In genomic region chr17:56918916-56919315, GRCh38 we compare ENCODE assay signal across 14 cellular contexts. TPM values are rescaled to one million over a fixed set of nuclear protein-coding genes. Genes with fewer than 3 reads are reported as not detected.
A peak's percentile ranks its signal among the peaks of the same experiment; 100 is the strongest.
DNase-seq lines count a peak whose midpoint lies in the region; ATAC-seq and TF ChIP-seq lines count a peak whose summit lies in the region.
"Had no signal": no experiment of that assay in that cellular context is flagged by ENCODE, and none has a peak within 500 bp of the region (broad histone marks: within the 10 kb centered on the region; RNA-seq: fewer than 3 reads in every experiment).

No MANE protein-coding gene starts in this region.

- peaks cover 40% of the 10 kb centered on the region for H3F3A ChIP-seq in PC-9 (ENCODE audit: insufficient read depth, low read depth)

- POLR2A ChIA-PET in PC-9 (lab: Charles Lee; ENCODE audit: unreplicated experiment), result no interaction called here

- intact Hi-C loops in activated CD4-positive, alpha-beta T cell treated with anti-CD3 and anti-CD28 coated beads, Interleukin-2, amount 10 ng/mL, durations not matched to agents 24 days and 14 days (cut with micrococcal nuclease), result no loop called here
- intact Hi-C loops in PC-9 (cut with micrococcal nuclease; ENCODE audit: unreplicated experiment) (no loop called here), head of caudate nucleus (cut with DNase I) (no loop called here)

- peaks cover 30% of the 10 kb centered on the region for H3K4me1 ChIP-seq in PC-9 (replicated peaks; ENCODE audit: insufficient read depth)

- peaks cover 4% of the 10 kb centered on the region for H3K36me3 Mint-ChIP-seq in activated CD4-positive, alpha-beta T cell treated with anti-CD3 and anti-CD28 coated beads, Interleukin-2, amount 10 ng/mL, durations not matched to agents 24 days and 14 days (ENCODE audit: low read depth)

- TF ChIP-seq CTCF in PC-9 (conservative IDR thresholded peaks at IDR 0.05), result no peak

- H3K4me3 ChIP-seq in PC-9, result no peak overlapping the region
- H3K4me3 ChIP-seq: dorsolateral prefrontal cortex, tibial artery had no signal

- no peaks in the 10 kb centered on the region for H3K27me3 Mint-ChIP-seq in activated CD4-positive, alpha-beta T cell treated with anti-CD3 and anti-CD28 coated beads, Interleukin-2, amount 10 ng/mL, durations not matched to agents 24 days and 14 days
- H3K27me3 Mint-ChIP-seq: T-helper 17 cell had no signal

- BruUV-seq in PC-9 (replicated peaks; lab: Mats Ljungman, UMichigan), result no TSS peak

- no peaks in the 10 kb centered on the region for H3K27me3 ChIP-seq in PC-9 (ENCODE audit: insufficient read depth, low read depth)
- H3K27me3 ChIP-seq: dorsolateral prefrontal cortex, tibial artery had no signal

- H3K4me3 Mint-ChIP-seq in activated CD4-positive, alpha-beta T cell treated with anti-CD3 and anti-CD28 coated beads, Interleukin-2, amount 10 ng/mL, durations not matched to agents 24 days and 14 days, result no peak overlapping the region
- H3K4me3 Mint-ChIP-seq: T-helper 17 cell had no signal

- CTCF ChIA-PET in PC-9 (lab: Charles Lee), result no interaction called here

- DNase-seq in activated CD4-positive, alpha-beta T cell treated with anti-CD3 and anti-CD28 coated beads, Interleukin-2, amount 10 ng/mL, durations not matched to agents 24 days and 14 days, result no peak
- no peak for DNase-seq in activated CD4-positive, alpha-beta T cell treated with anti-CD3 and anti-CD28 coated beads for 48 hours
- peak in 1 of 2 experiments; percentile 59 for DNase-seq in PC-9
- DNase-seq in stimulated activated naive CD8-positive, alpha-beta T cell treated with anti-CD3 and anti-CD28 coated beads, Interleukin-15, Interleukin-2, amounts not matched to agents 100 U/mL and 50 U/mL, for 24 hours, result no peak
- no peak for DNase-seq in head of caudate nucleus
- no peak for DNase-seq in NCI-H526 treated with DMSO at 0.1 percent for 48 hours (lab: John Stamatoyannopoulos, UW)
- DNase-seq: Calu3, dorsolateral prefrontal cortex, NCI-H2171 treated with DMSO at 0.1 percent for 48 hours, T-helper 17 cell, tibial artery had no signal

- peaks cover 10% of the 10 kb centered on the region for H3K79me2 ChIP-seq in PC-9 (ENCODE audit: low read depth)

- H3K4me1 Mint-ChIP-seq in activated CD4-positive, alpha-beta T cell treated with anti-CD3 and anti-CD28 coated beads, Interleukin-2, amount 10 ng/mL, durations not matched to agents 24 days and 14 days, result peaks cover 28% of the 10 kb centered on the region

- no peak overlapping the region for H3K4me2 ChIP-seq in PC-9

- H3K27ac Mint-ChIP-seq in activated CD4-positive, alpha-beta T cell treated with anti-CD3 and anti-CD28 coated beads, Interleukin-2, amount 10 ng/mL, durations not matched to agents 24 days and 14 days, result peak overlapping the region; percentile 52
- H3K27ac Mint-ChIP-seq: T-helper 17 cell had no signal

- H3K9me2 ChIP-seq in PC-9 (ENCODE audit: insufficient read depth), result no peaks in the 10 kb centered on the region

- H3K9me3 ChIP-seq in PC-9 (ENCODE audit: insufficient read depth, low read depth), result peaks cover 13% of the 10 kb centered on the region; the same call in 1 of the 2 replicates
- H3K9me3 ChIP-seq: tibial artery had no signal

- no peaks in the 10 kb centered on the region for H4K20me1 ChIP-seq in PC-9 (ENCODE audit: insufficient read depth)

- H3K36me3 ChIP-seq in PC-9 (ENCODE audit: low read depth), result 0 out of 2 replicates have a peak, but pooled peaks cover 4% of the 10 kb centered on the region
- H3K36me3 ChIP-seq: tibial artery had no signal

- ATAC-seq in esophagus mucosa (peak; percentile 54), HG03342 (IDR thresholded peaks at IDR 0.05; ENCODE audit: unreplicated experiment) (no peak)
- ATAC-seq in stimulated activated naive CD8-positive, alpha-beta T cell treated with anti-CD3 and anti-CD28 coated beads, Interleukin-15, Interleukin-2, amounts not matched to agents 100 U/mL and 50 U/mL, for 24 hours, result peak; percentile 29
- ATAC-seq: left lobe of liver, T-helper 17 cell had no signal

- H3K9me3 Mint-ChIP-seq in activated CD4-positive, alpha-beta T cell treated with anti-CD3 and anti-CD28 coated beads, Interleukin-2, amount 10 ng/mL, durations not matched to agents 24 days and 14 days, result peaks cover 4% of the 10 kb centered on the region

- H3K27ac ChIP-seq in PC-9, result peak overlapping the region; percentile 50
- H3K27ac ChIP-seq: dorsolateral prefrontal cortex, tibial artery had no signal

- no peak overlapping the region for H2AFZ ChIP-seq in PC-9

RNA-seq across cellular contexts. Expression of gene TRIM25, which starts 5.1 kb away (rescaled TPM):
- total RNA-seq in activated CD4-positive, alpha-beta T cell treated with anti-CD3 and anti-CD28 coated beads, Interleukin-2, amount 10 ng/mL, durations not matched to agents 24 days and 14 days, result 88.8 and 99.8 TPM in 2 replicates
- total RNA-seq in PC-9 (2021), result 63.8 and 92.8 TPM in 2 replicates
- 50.6 TPM for total RNA-seq in esophagus mucosa

RNA-seq across cellular contexts. Expression of gene COIL, which starts 41.9 kb away (rescaled TPM):
- total RNA-seq in activated CD4-positive, alpha-beta T cell treated with anti-CD3 and anti-CD28 coated beads, Interleukin-2, amount 10 ng/mL, durations not matched to agents 24 days and 14 days, result 23.1 and 23.3 TPM in 2 replicates
- 14.0 and 19.0 TPM in 2 replicates for total RNA-seq in PC-9 (2021)
- total RNA-seq in esophagus mucosa, result 9.8 TPM

RNA-seq across cellular contexts. Expression of gene SCPEP1, which starts 59.0 kb away (rescaled TPM):
- 7.2 and 8.3 TPM in 2 replicates for total RNA-seq in activated CD4-positive, alpha-beta T cell treated with anti-CD3 and anti-CD28 coated beads, Interleukin-2, amount 10 ng/mL, durations not matched to agents 24 days and 14 days
- 17.4 and 19.4 TPM in 2 replicates for total RNA-seq in PC-9 (2021)
- total RNA-seq in esophagus mucosa, result 68.1 TPM
